ENCODE assay signal across 1 cellular context in genomic region chr2:38168710-38169480, GRCh38.
TF ChIP-seq lines count a peak whose summit lies in the region.

No MANE protein-coding gene starts in this region.

TF ChIP-seq in GM23338, 12 proteins besides CTCF, POLR2A, EP300 and RAD21 (continued from another document):
- TF ChIP-seq ZNF462 (CRISPR knock-in tag; IDR thresholded peaks at IDR 0.05), result no peak
- TF ChIP-seq POLR2AphosphoS5 (IDR thresholded peaks at IDR 0.05; ENCODE audit: low read depth), result no peak
- TF ChIP-seq, protein P1, sequence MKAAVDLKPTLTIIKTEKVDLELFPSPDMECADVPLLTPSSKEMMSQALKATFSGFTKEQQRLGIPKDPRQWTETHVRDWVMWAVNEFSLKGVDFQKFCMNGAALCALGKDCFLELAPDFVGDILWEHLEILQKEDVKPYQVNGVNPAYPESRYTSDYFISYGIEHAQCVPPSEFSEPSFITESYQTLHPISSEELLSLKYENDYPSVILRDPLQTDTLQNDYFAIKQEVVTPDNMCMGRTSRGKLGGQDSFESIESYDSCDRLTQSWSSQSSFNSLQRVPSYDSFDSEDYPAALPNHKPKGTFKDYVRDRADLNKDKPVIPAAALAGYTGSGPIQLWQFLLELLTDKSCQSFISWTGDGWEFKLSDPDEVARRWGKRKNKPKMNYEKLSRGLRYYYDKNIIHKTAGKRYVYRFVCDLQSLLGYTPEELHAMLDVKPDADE (IDR thresholded peaks at IDR 0.05), result no peak
- no peak for TF ChIP-seq ZNF331 (CRISPR knock-in tag; IDR thresholded peaks at IDR 0.05; ENCODE audit: low read depth)
